ENCODE assay signal across 17 cellular contexts in the genomic region with DNA sequence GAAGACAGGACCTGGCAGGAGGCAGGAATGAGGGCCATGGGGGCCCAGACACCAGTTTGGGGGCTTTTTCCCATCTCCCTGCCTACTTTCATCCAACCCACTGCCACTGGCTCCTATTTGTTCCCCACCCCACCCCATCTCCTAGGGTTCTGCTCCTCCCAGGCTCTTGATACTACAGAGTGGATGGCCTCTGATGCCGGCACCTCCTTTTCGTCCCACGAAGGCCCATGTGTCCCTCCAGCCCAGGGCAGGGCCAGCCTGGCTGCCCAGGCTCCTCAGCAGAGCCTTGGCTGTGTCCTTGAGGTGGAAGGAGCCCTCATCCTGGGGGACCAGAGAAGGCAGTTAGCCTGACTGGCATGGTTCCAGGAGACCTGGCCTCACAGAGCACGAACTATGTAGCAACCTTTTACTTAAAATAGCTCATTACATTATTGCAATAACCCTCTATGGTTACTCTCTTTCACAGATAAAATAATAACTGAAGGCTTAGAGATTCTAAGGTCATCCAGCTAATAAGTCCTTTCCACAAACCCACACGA. TPM values are rescaled to one million over a fixed set of nuclear protein-coding genes. Genes with fewer than 3 reads are reported as not detected.
"Had no signal": no experiment of that assay in that cellular context is flagged by ENCODE, and none has a peak within 500 bp of the region (broad histone marks: within the 10 kb centered on the region; RNA-seq: fewer than 3 reads in every experiment).

No MANE protein-coding gene starts in this region.

- ATAC-seq: activated T-helper 17 cell treated with anti-CD3 and anti-CD28 coated beads, Interleukin-2, amount 50 U/mL, for 72 hours; body of pancreas; mucosa of descending colon; psoas muscle; right lobe of liver; WTC11 had no signal

- H3K9me3 Mint-ChIP-seq: activated CD4-positive, alpha-beta T cell treated with anti-CD3 and anti-CD28 coated beads, Interleukin-2, amount 10 ng/mL, durations not matched to agents 7 days and 5 days; activated naive CD4-positive, alpha-beta T cell treated with anti-CD3 and anti-CD28 coated beads, Interleukin-2, amount 10 ng/mL, durations not matched to agents 7 days and 5 days; activated T-helper 17 cell treated with anti-CD3 and anti-CD28 coated beads, Interleukin-2, amount 50 U/mL, for 72 hours; nephron; T-helper 1 cell treated with Interleukin-12 subunit alpha and Interleukin-12 subunit beta and Interleukin-4 antibody, amounts not matched to agents 30 μg/mL and 1 μg/mL, for 36 hours; WTC11 had no signal

- H3K4me3 ChIP-seq: body of pancreas, esophagus muscularis mucosa, mucosa of descending colon, psoas muscle, right lobe of liver had no signal

- DNase-seq: activated CD4-positive, alpha-beta T cell treated with anti-CD3 and anti-CD28 coated beads, Interleukin-2, amount 10 ng/mL, durations not matched to agents 7 days and 5 days; activated CD8-positive, alpha-beta memory T cell treated with anti-CD3 and anti-CD28 coated beads for 24 hours; activated naive CD4-positive, alpha-beta T cell treated with anti-CD3 and anti-CD28 coated beads, Interleukin-2, amount 10 ng/mL, durations not matched to agents 7 days and 5 days; body of pancreas; cerebellar nuclear complex; mucosa of descending colon; psoas muscle; right lobe of liver; stimulated activated naive CD4-positive, alpha-beta T cell had no signal

- H3K27me3 ChIP-seq: body of pancreas, esophagus muscularis mucosa, right lobe of liver had no signal

- H3K27me3 Mint-ChIP-seq: activated CD4-positive, alpha-beta T cell treated with anti-CD3 and anti-CD28 coated beads, Interleukin-2, amount 10 ng/mL, durations not matched to agents 7 days and 5 days; activated naive CD4-positive, alpha-beta T cell treated with anti-CD3 and anti-CD28 coated beads, Interleukin-2, amount 10 ng/mL, durations not matched to agents 7 days and 5 days; activated T-helper 17 cell treated with anti-CD3 and anti-CD28 coated beads, Interleukin-2, amount 50 U/mL, for 72 hours had no signal

- H3K27ac Mint-ChIP-seq: activated CD4-positive, alpha-beta T cell treated with anti-CD3 and anti-CD28 coated beads, Interleukin-2, amount 10 ng/mL, durations not matched to agents 7 days and 5 days; activated T-helper 17 cell treated with anti-CD3 and anti-CD28 coated beads, Interleukin-2, amount 50 U/mL, for 72 hours; nephron; T-helper 1 cell treated with Interleukin-12 subunit alpha and Interleukin-12 subunit beta and Interleukin-4 antibody, amounts not matched to agents 30 μg/mL and 1 μg/mL, for 36 hours; WTC11 had no signal

- H3K9me3 ChIP-seq: body of pancreas, esophagus muscularis mucosa, mucosa of descending colon, psoas muscle, right lobe of liver had no signal

- H3K4me3 Mint-ChIP-seq: activated CD4-positive, alpha-beta T cell treated with anti-CD3 and anti-CD28 coated beads, Interleukin-2, amount 10 ng/mL, durations not matched to agents 7 days and 5 days; activated naive CD4-positive, alpha-beta T cell treated with anti-CD3 and anti-CD28 coated beads, Interleukin-2, amount 10 ng/mL, durations not matched to agents 7 days and 5 days; activated T-helper 17 cell treated with anti-CD3 and anti-CD28 coated beads, Interleukin-2, amount 50 U/mL, for 72 hours; T-helper 1 cell treated with Interleukin-12 subunit alpha and Interleukin-12 subunit beta and Interleukin-4 antibody, amounts not matched to agents 30 μg/mL and 1 μg/mL, for 36 hours; WTC11 had no signal

- H3K27ac ChIP-seq: body of pancreas, esophagus muscularis mucosa, psoas muscle, right lobe of liver had no signal

RNA-seq across cellular contexts. Expression of a gene that starts 8.4 kb away (rescaled TPM):
- total RNA-seq: activated CD4-positive, alpha-beta T cell treated with anti-CD3 and anti-CD28 coated beads, Interleukin-2, amount 10 ng/mL, durations not matched to agents 7 days and 5 days had no signal

RNA-seq across cellular contexts. Expression of a gene that starts 18.4 kb away (rescaled TPM):
- total RNA-seq: activated CD4-positive, alpha-beta T cell treated with anti-CD3 and anti-CD28 coated beads, Interleukin-2, amount 10 ng/mL, durations not matched to agents 7 days and 5 days; activated T-helper 17 cell treated with anti-CD3 and anti-CD28 coated beads, Interleukin-2, amount 50 U/mL, for 72 hours; body of pancreas; dermis microvascular lymphatic vessel endothelial cell; esophagus muscularis mucosa; fibroblast of villous mesenchyme; mucosa of descending colon; osteoblast; psoas muscle; right lobe of liver; WTC11 had no signal

RNA-seq across cellular contexts. Expression of a gene that starts 19.8 kb away (rescaled TPM):
- total RNA-seq: activated CD4-positive, alpha-beta T cell treated with anti-CD3 and anti-CD28 coated beads, Interleukin-2, amount 10 ng/mL, durations not matched to agents 7 days and 5 days; activated T-helper 17 cell treated with anti-CD3 and anti-CD28 coated beads, Interleukin-2, amount 50 U/mL, for 72 hours had no signal
